In the genomic region with DNA sequence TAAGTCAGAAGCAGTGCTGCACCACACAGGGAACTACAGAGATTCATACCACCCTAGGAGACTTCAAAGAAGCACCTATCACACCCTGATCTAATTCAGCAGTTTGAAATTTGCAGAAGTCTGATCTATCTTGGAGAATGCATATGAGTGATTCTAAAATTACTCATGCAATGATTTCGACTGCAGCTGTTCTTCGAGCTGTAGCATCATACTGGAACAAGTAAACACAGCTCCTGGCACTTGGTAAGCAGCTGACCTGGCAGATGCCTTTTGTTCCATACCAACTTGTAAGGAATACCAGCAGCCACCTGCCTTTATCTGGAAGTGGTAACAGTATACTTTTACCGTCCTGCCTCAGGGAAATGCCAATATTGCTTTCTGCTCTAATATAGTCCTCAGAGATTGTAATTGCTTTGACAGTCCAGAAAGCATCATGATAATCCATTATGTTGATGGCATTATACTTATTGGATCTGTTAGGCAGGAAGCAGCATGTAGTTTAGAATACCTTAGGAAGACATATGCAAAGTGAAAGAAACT, we compare ENCODE assay signal across 18 cellular contexts. TPM values are rescaled to one million over a fixed set of nuclear protein-coding genes. Genes with fewer than 3 reads are reported as not detected.
DNase-seq lines count a peak whose midpoint lies in the region; ATAC-seq and TF ChIP-seq lines count a peak whose summit lies in the region.
"Had no signal": no experiment of that assay in that cellular context is flagged by ENCODE, and none has a peak within 500 bp of the region (broad histone marks: within the 10 kb centered on the region; RNA-seq: fewer than 3 reads in every experiment).

No MANE protein-coding gene starts in this region.

- H3K4me2 ChIP-seq in IMR-90 (ENCODE audit: low read depth, low read length) = no peak overlapping the region
- H3K4me2 ChIP-seq: GM23338 had no signal

- no peak overlapping the region for H2BK120ac ChIP-seq in IMR-90 (ENCODE audit: low read depth, low read length)

- H3K14ac ChIP-seq in IMR-90 (replicated peaks; ENCODE audit: low read depth, low read length) = no peak overlapping the region

- H3K4ac ChIP-seq in IMR-90 (ENCODE audit: low read depth, low read length) = no peak overlapping the region

- no CpG with 5 or more reads among the region's 3 CpGs for WGBS in IMR-90 (ENCODE audit: extremely low coverage in 2 of 2, insufficient read length in 1 of 2), 2 experiments
- WGBS in transverse colon (ENCODE audit: low coverage in 1 of 2), 2 donors = 51 to 75% methylated on average over 1 to 3 of the region's 3 CpGs

- H2BK5ac ChIP-seq in IMR-90 (ENCODE audit: low read depth, low read length, poor library complexity, severe bottlenecking) = no peak overlapping the region

- H3K9me3 ChIP-seq in IMR-90 (ENCODE audit: control insufficient read depth, insufficient read depth, low read length) = no peaks in the 10 kb centered on the region
- peaks cover 15% of the 10 kb centered on the region for H3K9me3 ChIP-seq in adipocyte (ENCODE audit: control insufficient read depth, low read length)
- no peaks in the 10 kb centered on the region for H3K9me3 ChIP-seq in transverse colon

- CTCF ChIA-PET in IMR-90 (lab: Yijun Ruan, JAX) = no interaction called here

- intact Hi-C loops in IMR-90 (cut with micrococcal nuclease) = no loop called here
- intact Hi-C loops in left colon (cut with DNase I, micrococcal nuclease) = no loop called here
- intact Hi-C loops in transverse colon (cut with DNase I; ENCODE audit: low total_unique reads) = no loop called here

- H3K79me1 ChIP-seq in IMR-90 (ENCODE audit: low read depth in 1 of 2, low read length in 2 of 2) = no peaks in the 10 kb centered on the region

- H3K18ac ChIP-seq in IMR-90 (ENCODE audit: low read depth, low read length) = no peak overlapping the region

- H2AK9ac ChIP-seq in IMR-90 (replicated peaks; ENCODE audit: low read depth, low read length, poor library complexity) = no peak overlapping the region

- H2BK20ac ChIP-seq in IMR-90 (ENCODE audit: low read depth, low read length) = no peak overlapping the region

- no peak overlapping the region for H4K8ac ChIP-seq in IMR-90 (ENCODE audit: low read depth in 2 of 2, low read length in 2 of 2)

- POLR2A ChIA-PET in IMR-90 (lab: Charles Lee; ENCODE audit: unreplicated experiment) = interaction anchor here (0.6 kb wide), 1 partner anchor 8 kb away, joined by 5 read pairs; no protein-coding TSS in a partner anchor

- no peak overlapping the region for H4K5ac ChIP-seq in IMR-90 (ENCODE audit: low read depth, low read length)

- H3K23ac ChIP-seq in IMR-90 (ENCODE audit: low read depth, low read length) = no peak overlapping the region

- H3K27ac ChIP-seq in IMR-90 (ENCODE audit: insufficient read depth, low read length) (no peak overlapping the region), transverse colon (no peak overlapping the region)

- no peak overlapping the region for H3K9ac ChIP-seq in IMR-90 (ENCODE audit: low read depth, low read length)
- H3K9ac ChIP-seq in adipocyte (ENCODE audit: low read length) = no peak overlapping the region

- ATAC-seq in IMR-90 (ENCODE audit: low read depth) (no peak), left colon (no peak), GM18870 (IDR thresholded peaks at IDR 0.05; ENCODE audit: unreplicated experiment) (no peak)
- ATAC-seq: GM23338, PC-3 had no signal

- H3K4me3 ChIP-seq in AG10803 (ENCODE audit: low read length) = no peak overlapping the region
- no peak overlapping the region for H3K4me3 ChIP-seq in IMR-90 (ENCODE audit: insufficient read depth, low read depth, low read length)
- H3K4me3 ChIP-seq in adipocyte (ENCODE audit: low read length) = no peak overlapping the region
- no peak overlapping the region for H3K4me3 ChIP-seq in transverse colon
- H3K4me3 ChIP-seq: GM23338 had no signal

- BruUV-seq in IMR-90 (replicated peaks; lab: Mats Ljungman, UMichigan) = no TSS peak

- H2AK5ac ChIP-seq in IMR-90 (ENCODE audit: low read depth, low read length) = no peak overlapping the region

- no peak overlapping the region for H4K91ac ChIP-seq in IMR-90 (ENCODE audit: insufficient read depth, low read depth, low read length)

- no peak overlapping the region for H2AFZ ChIP-seq in IMR-90 (replicated peaks; ENCODE audit: low read length, poor library complexity)
- H2AFZ ChIP-seq: GM23338 had no signal

- H4K20me1 ChIP-seq in IMR-90 (ENCODE audit: insufficient read depth, low read length) = no peaks in the 10 kb centered on the region

- H3K4me1 ChIP-seq in IMR-90 (ENCODE audit: control insufficient read depth, insufficient read depth, low read length) (no peaks in the 10 kb centered on the region), adipocyte (ENCODE audit: control insufficient read depth, insufficient read depth, low read length) (no peaks in the 10 kb centered on the region), transverse colon (no peaks in the 10 kb centered on the region)

- TF ChIP-seq POLR2A in IMR-90 (IDR thresholded peaks at IDR 0.05; ENCODE audit: low read depth, low read length) = no peak
- no peak for TF ChIP-seq POLR2A in transverse colon (IDR thresholded peaks at IDR 0.05)

- no peak for TF ChIP-seq RAD21 in IMR-90 (IDR thresholded peaks at IDR 0.05; ENCODE audit: low read length)

- H3K56ac ChIP-seq in IMR-90 (ENCODE audit: extremely low read depth, insufficient read depth, low read length) = no peak overlapping the region

- dilution Hi-C loops in IMR-90 (cut with HindIII; ENCODE audit: low sequenced_read_pairs, unreplicated experiment) = no loop called here

- DNase-seq in AG10803 (ENCODE audit: low read depth) (peak; percentile 16), IMR-90 (peak; percentile 9), adipocyte (ENCODE audit: low read depth) (peak; percentile 5), myocyte (ENCODE audit: low read depth) (peak; percentile 81), left colon (no peak), transverse colon (no peak), occipital lobe (lab: John Stamatoyannopoulos, UW) (no peak)
- DNase-seq: C1 segment of cervical spinal cord, KBM-7, NCI-H1436 treated with DMSO at 0.1 percent for 48 hours, NCI-H2029 treated with DMSO at 0.1 percent for 48 hours, NCI-H446 treated with DMSO at 0.1 percent for 48 hours, NCI-H774, PC-3, SW 1271 had no signal

- in situ Hi-C loops in IMR-90 (cut with MboI; ENCODE audit: low sequenced_read_pairs) (no loop called here), transverse colon (cut with MboI; ENCODE audit: low pct_ligation_motif_present in 1 of 4, low pct_unique_long_range_greater_than_20kb in 1 of 4, low sequenced_read_pairs in 3 of 4) (loop anchor here (25.0 kb wide), 2 partner anchors 357 to 557 kb away; no protein-coding TSS in a partner anchor)

- H2BK15ac ChIP-seq in IMR-90 (ENCODE audit: low read depth, low read length) = no peak overlapping the region

- H3K36me3 ChIP-seq in IMR-90 (ENCODE audit: control insufficient read depth, insufficient read depth, low read length) (no peaks in the 10 kb centered on the region), adipocyte (ENCODE audit: control insufficient read depth, insufficient read depth, low read length, severe bottlenecking) (no peaks in the 10 kb centered on the region), transverse colon (no peaks in the 10 kb centered on the region)

- H3K9me1 ChIP-seq in IMR-90 (ENCODE audit: insufficient read depth, low read length) = no peaks in the 10 kb centered on the region

- H3K27me3 ChIP-seq in IMR-90 (ENCODE audit: control insufficient read depth, insufficient read depth, low read length) = no peaks in the 10 kb centered on the region; the same call in 1 of the 2 replicates
- peaks cover 18% of the 10 kb centered on the region for H3K27me3 ChIP-seq in adipocyte (replicated peaks; ENCODE audit: control insufficient read depth, insufficient read depth, low read length)
- peaks cover 4% of the 10 kb centered on the region for H3K27me3 ChIP-seq in transverse colon

- TF ChIP-seq CTCF in AG10803 (conservative IDR thresholded peaks at IDR 0.05; ENCODE audit: low read length) (no peak), IMR-90 (conservative IDR thresholded peaks at IDR 0.05; ENCODE audit: low read depth, low read length) (no peak), transverse colon (IDR thresholded peaks at IDR 0.05) (no peak)

- TF ChIP-seq EP300 in transverse colon (IDR thresholded peaks at IDR 0.05; ENCODE audit: low read depth) = no peak

TF ChIP-seq in IMR-90, 13 proteins besides CTCF, POLR2A, EP300 and RAD21 (continues in another document):
- TF ChIP-seq BHLHE40 (IDR thresholded peaks at IDR 0.05; ENCODE audit: low read depth, low read length) (no peak), MXI1 (IDR thresholded peaks at IDR 0.05; ENCODE audit: borderline replicate concordance, low read depth, low read length) (no peak), CEBPB (IDR thresholded peaks at IDR 0.05; ENCODE audit: low read depth, low read length) (no peak)
- TF ChIP-seq, protein P1, sequence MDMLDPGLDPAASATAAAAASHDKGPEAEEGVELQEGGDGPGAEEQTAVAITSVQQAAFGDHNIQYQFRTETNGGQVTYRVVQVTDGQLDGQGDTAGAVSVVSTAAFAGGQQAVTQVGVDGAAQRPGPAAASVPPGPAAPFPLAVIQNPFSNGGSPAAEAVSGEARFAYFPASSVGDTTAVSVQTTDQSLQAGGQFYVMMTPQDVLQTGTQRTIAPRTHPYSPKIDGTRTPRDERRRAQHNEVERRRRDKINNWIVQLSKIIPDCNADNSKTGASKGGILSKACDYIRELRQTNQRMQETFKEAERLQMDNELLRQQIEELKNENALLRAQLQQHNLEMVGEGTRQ (IDR thresholded peaks at IDR 0.05; ENCODE audit: low read depth, low read length) = no peak

RNA-seq across cellular contexts. Expression of gene AADACL4, which starts 25.7 kb away (rescaled TPM):
- not detected in 2 replicates for total RNA-seq in IMR-90 (2012; rRNA removed)
- polyA plus RNA-seq in IMR-90 (2012; rRNA removed) = not detected in 2 replicates
- polyA plus RNA-seq in IMR-90 (2012; cell fraction: cytosol; rRNA removed) = not detected in 2 replicates
- 0.10 TPM in 1 of 2 replicates, not detected in the other for polyA plus RNA-seq in IMR-90 (2012; cell fraction: nucleus; rRNA removed; ENCODE audit: low replicate concordance)
- total RNA-seq in myocyte = not detected in 2 replicates
- not detected for polyA plus RNA-seq in myocyte (2012)
- total RNA-seq in left colon = not detected
- not detected for total RNA-seq in transverse colon
- total RNA-seq in occipital lobe = not detected
- total RNA-seq: GM23338, PC-3, SK-MEL-5 had no signal
- polyA plus RNA-seq: GM23338 had no signal

RNA-seq across cellular contexts. Expression of gene AADACL3, which starts 46.3 kb away (rescaled TPM):
- total RNA-seq in IMR-90 (2012; rRNA removed) (not detected in 2 replicates), myocyte (not detected in 2 replicates), left colon (not detected), transverse colon (not detected), occipital lobe (not detected)
- not detected in 2 replicates for polyA plus RNA-seq in IMR-90 (2012; rRNA removed)
- polyA plus RNA-seq in IMR-90 (2012; cell fraction: cytosol; rRNA removed) = not detected in 2 replicates
- not detected in 2 replicates for polyA plus RNA-seq in IMR-90 (2012; cell fraction: nucleus; rRNA removed; ENCODE audit: low replicate concordance)
- not detected for polyA plus RNA-seq in myocyte (2012)
- total RNA-seq: PC-3, SK-MEL-5 had no signal

RNA-seq across cellular contexts. Expression of gene DHRS3, which starts 51.6 kb away (rescaled TPM):
- total RNA-seq in IMR-90 (2012; rRNA removed) = 11.4 and 14.5 TPM in 2 replicates
- 10.2 and 11.2 TPM in 2 replicates for polyA plus RNA-seq in IMR-90 (2012; rRNA removed)
- polyA plus RNA-seq in IMR-90 (2012; cell fraction: cytosol; rRNA removed) = 9.9 and 24.8 TPM in 2 replicates
- polyA plus RNA-seq in IMR-90 (2012; cell fraction: nucleus; rRNA removed; ENCODE audit: low replicate concordance) = 16.2 and 25.0 TPM in 2 replicates
- 0.21 TPM in 1 of 2 replicates, not detected in the other for total RNA-seq in myocyte
- 1.0 TPM for polyA plus RNA-seq in myocyte (2012)
- 100 to 1,000 TPM in 1 of 2 donors, 10 to 100 TPM in 1; 73.2 to 106 TPM for total RNA-seq in left colon
- 100 to 1,000 TPM in 2 of 4 donors, 10 to 100 TPM in 2; 55.3 to 122 (median 103) TPM for total RNA-seq in transverse colon
- 11.5 TPM for total RNA-seq in occipital lobe
- total RNA-seq: SK-MEL-5 had no signal

Comparison
In these comparisons a context has a peak if more than half of its experiments do, and no peak if none do; other contexts are left out.
1. DNase-seq: peak in AG10803 (single experiment), IMR-90 (single experiment), adipocyte (single experiment) and myocyte (single experiment); none in left colon (0 of 2), transverse colon (single experiment) and occipital lobe (single experiment).
2. RNA of gene DHRS3, which starts 51.6 kb away (total RNA-seq): 55.3 to 122 TPM in transverse colon, 73.2 to 106 TPM in left colon, 11.4 to 14.5 TPM in IMR-90 and 11.5 TPM in occipital lobe (single experiment); 0.21 TPM in myocyte; every median in the first group is over 10 times any median in the second.